Comparison of ENCODE assay signal across 1 cellular context in the genomic region with DNA sequence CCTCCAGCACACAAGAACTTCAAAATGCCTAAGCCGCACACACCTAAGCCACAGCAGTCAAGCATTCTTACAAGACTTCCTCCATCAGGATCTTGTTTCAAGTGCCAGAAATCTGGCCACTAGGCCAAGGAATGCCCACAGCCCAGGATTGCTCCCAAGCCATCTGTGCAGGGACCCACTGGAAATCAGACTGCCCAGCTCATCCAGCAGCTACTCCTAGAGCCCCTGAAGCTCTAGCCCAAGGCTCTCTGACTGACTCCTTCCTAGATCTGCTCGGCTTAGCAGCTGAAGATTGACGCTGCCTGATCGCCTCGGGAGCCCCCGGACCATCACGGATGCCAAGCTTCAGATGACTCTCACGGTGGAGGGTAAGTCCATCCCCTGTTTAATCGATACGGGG. TPM values are rescaled to one million over a fixed set of nuclear protein-coding genes. Genes with fewer than 3 reads are reported as not detected.
"Had no signal": no experiment of that assay in that cellular context is flagged by ENCODE, and none has a peak within 500 bp of the region (broad histone marks: within the 10 kb centered on the region; RNA-seq: fewer than 3 reads in every experiment).

No MANE protein-coding gene starts in this region.

RNA-seq across cellular contexts. Expression of gene TUBB2B, which starts 59.4 kb away (rescaled TPM):
- total RNA-seq: activated CD8-positive, alpha-beta memory T cell treated with anti-CD3 and anti-CD28 coated beads for 36 hours had no signal
